Comparison of ENCODE assay signal across 16 cellular contexts in the genomic region with DNA sequence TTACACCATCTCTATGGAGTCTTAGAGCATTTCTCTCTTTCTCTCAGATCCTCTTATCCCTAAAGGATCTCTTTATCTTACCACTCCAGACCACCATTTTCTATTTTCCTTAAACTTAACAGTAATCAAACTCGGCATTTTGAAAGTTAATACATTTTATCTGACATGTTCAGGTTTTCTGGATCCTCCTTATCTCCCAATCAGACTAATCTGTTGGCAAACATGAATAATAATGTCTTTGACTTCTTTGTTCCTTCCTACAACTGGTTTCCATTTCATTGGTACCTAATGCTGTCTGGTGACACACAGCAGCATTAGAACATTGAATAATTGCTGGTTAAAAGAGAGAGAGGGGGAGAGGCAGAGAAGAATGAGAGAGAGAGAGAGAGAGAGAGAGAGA.
A peak's percentile ranks its signal among the peaks of the same experiment; 100 is the strongest.
DNase-seq lines count a peak whose midpoint lies in the region; ATAC-seq and TF ChIP-seq lines count a peak whose summit lies in the region.
"Had no signal": no experiment of that assay in that cellular context is flagged by ENCODE, and none has a peak within 500 bp of the region (broad histone marks: within the 10 kb centered on the region; RNA-seq: fewer than 3 reads in every experiment).

No MANE protein-coding gene starts in this region.

- ATAC-seq in SK-N-SH treated with all-trans-retinoic acid at 6 μM for 48 hours (no peak), mucosa of descending colon (no peak)
- no peak for ATAC-seq in activated CD4-positive, CD25-positive, alpha-beta regulatory T cell treated with anti-CD3 and anti-CD28 coated beads, Interleukin-2, amount 50 U/mL, for 24 hours
- ATAC-seq: A549; CD8-positive, alpha-beta T cell; HepG2 had no signal

- H3K4me1 ChIP-seq in mucosa of descending colon (ENCODE audit: low read depth), result no peaks in the 10 kb centered on the region
- H3K4me1 ChIP-seq: A549; BLaER1 treated with 17β-estradiol and CSF1 and Interleukin-3, amounts not matched to agents 10 nM and 100 nM; HAP-1 had no signal

- peaks cover 15% of the 10 kb centered on the region for H3K4me1 Mint-ChIP-seq in mesothelial cell of epicardium

- H3K4me3 Mint-ChIP-seq in mesothelial cell of epicardium, result no peak overlapping the region
- H3K4me3 Mint-ChIP-seq: CD8-positive, alpha-beta T cell had no signal

- DNase-seq in NCI-H146 (lab: John Stamatoyannopoulos, UW) (peak; percentile 28), NCI-H146 treated with DMSO at 0.1 percent for 48 hours (lab: John Stamatoyannopoulos, UW; ENCODE audit: unreplicated experiment) (no peak), mesothelial cell of epicardium (ENCODE audit: low spot score in 2 of 2, unreplicated experiment in 2 of 2) (no peak), hepatic stellate cell (ENCODE audit: low spot score) (no peak), mucosa of descending colon (no peak), OCI-M2 (lab: John Stamatoyannopoulos, UW; ENCODE audit: unreplicated experiment) (no peak)
- DNase-seq: Calu3; CD8-positive, alpha-beta T cell; DMS 273 treated with DMSO at 0.1 percent for 48 hours; GM23248 had no signal

- no peaks in the 10 kb centered on the region for H3K27me3 Mint-ChIP-seq in mesothelial cell of epicardium (ENCODE audit: low read depth)

- H3K9me3 Mint-ChIP-seq in mesothelial cell of epicardium, result peaks cover 18% of the 10 kb centered on the region

- intact Hi-C loops in mucosa of descending colon (cut with DNase I, micrococcal nuclease), result no loop called here

- no peaks in the 10 kb centered on the region for H3K36me3 ChIP-seq in mucosa of descending colon (ENCODE audit: low read depth)
- H3K36me3 ChIP-seq: BLaER1 treated with 17β-estradiol and CSF1 and Interleukin-3, amounts not matched to agents 10 nM and 100 nM; HAP-1 had no signal

- peaks cover 8% of the 10 kb centered on the region for H3K36me3 Mint-ChIP-seq in mesothelial cell of epicardium
- H3K36me3 Mint-ChIP-seq: CD8-positive, alpha-beta T cell had no signal

- no peak overlapping the region for H3K4me3 ChIP-seq in mucosa of descending colon
- H3K4me3 ChIP-seq: A549; BLaER1 treated with 17β-estradiol and CSF1 and Interleukin-3, amounts not matched to agents 10 nM and 100 nM; GM23248; HAP-1 had no signal

- no peaks in the 10 kb centered on the region for H3K9me3 ChIP-seq in mucosa of descending colon
- H3K9me3 ChIP-seq: A549, HAP-1 had no signal

- peak overlapping the region; percentile 68 for H3K27ac Mint-ChIP-seq in mesothelial cell of epicardium
- H3K27ac Mint-ChIP-seq: CD8-positive, alpha-beta T cell had no signal

- no peak for TF ChIP-seq CTCF in mesothelial cell of epicardium (IDR thresholded peaks at IDR 0.05; ENCODE audit: unreplicated experiment)
- no peak for TF ChIP-seq CTCF in mucosa of descending colon (IDR thresholded peaks at IDR 0.05)

TF ChIP-seq in SK-N-SH treated with all-trans-retinoic acid at 6 μM for 48 hours, 23 proteins besides CTCF, POLR2A, EP300 and RAD21:
- TF ChIP-seq ISL1 (CRISPR knock-in tag; IDR thresholded peaks at IDR 0.05) (peak; percentile 84), CSDC2 (CRISPR knock-in tag; IDR thresholded peaks at IDR 0.05) (no peak), ZNF70 (CRISPR knock-in tag; IDR thresholded peaks at IDR 0.05) (0 out of 2 replicates have a peak, but pooled peaks have one; percentile 28), ESRRG (CRISPR knock-in tag; IDR thresholded peaks at IDR 0.05) (0 out of 2 replicates have a peak, but pooled peaks have one; percentile 56)
TF ChIP-seq in SK-N-SH treated with all-trans-retinoic acid at 6 μM for 48 hours: peak in this region for 3.
